1 cellular context compared by ENCODE assay signal in genomic region chr11:48017105-48017874, GRCh38.
TF ChIP-seq lines count a peak whose summit lies in the region.

No MANE protein-coding gene starts in this region.

TF ChIP-seq in H1, 55 proteins besides CTCF, POLR2A, EP300 and RAD21 (continued from another document):
- TF ChIP-seq MAX (IDR thresholded peaks at IDR 0.05) (no peak), JUND (IDR thresholded peaks at IDR 0.05; ENCODE audit: low read length) (no peak), POU5F1 (IDR thresholded peaks at IDR 0.05; ENCODE audit: low read depth, low read length) (no peak), KDM5A (IDR thresholded peaks at IDR 0.05; ENCODE audit: low read length) (no peak), RFX5 (IDR thresholded peaks at IDR 0.05; ENCODE audit: borderline replicate concordance, low read depth, low read length) (no peak), KDM1A (IDR thresholded peaks at IDR 0.05; ENCODE audit: borderline replicate concordance, low read length) (no peak), CHD7 (IDR thresholded peaks at IDR 0.05; ENCODE audit: insufficient replicate concordance, low read length) (no peak), GTF2F1 (IDR thresholded peaks at IDR 0.05; ENCODE audit: borderline replicate concordance, low read depth, low read length) (no peak), RNF2 (IDR thresholded peaks at IDR 0.05; ENCODE audit: borderline replicate concordance, low read depth, low read length, missing control alignments, poor library complexity, severe bottlenecking) (no peak), CBX5 (IDR thresholded peaks at IDR 0.05; ENCODE audit: low read depth, low read length) (no peak)
